In the genomic region with DNA sequence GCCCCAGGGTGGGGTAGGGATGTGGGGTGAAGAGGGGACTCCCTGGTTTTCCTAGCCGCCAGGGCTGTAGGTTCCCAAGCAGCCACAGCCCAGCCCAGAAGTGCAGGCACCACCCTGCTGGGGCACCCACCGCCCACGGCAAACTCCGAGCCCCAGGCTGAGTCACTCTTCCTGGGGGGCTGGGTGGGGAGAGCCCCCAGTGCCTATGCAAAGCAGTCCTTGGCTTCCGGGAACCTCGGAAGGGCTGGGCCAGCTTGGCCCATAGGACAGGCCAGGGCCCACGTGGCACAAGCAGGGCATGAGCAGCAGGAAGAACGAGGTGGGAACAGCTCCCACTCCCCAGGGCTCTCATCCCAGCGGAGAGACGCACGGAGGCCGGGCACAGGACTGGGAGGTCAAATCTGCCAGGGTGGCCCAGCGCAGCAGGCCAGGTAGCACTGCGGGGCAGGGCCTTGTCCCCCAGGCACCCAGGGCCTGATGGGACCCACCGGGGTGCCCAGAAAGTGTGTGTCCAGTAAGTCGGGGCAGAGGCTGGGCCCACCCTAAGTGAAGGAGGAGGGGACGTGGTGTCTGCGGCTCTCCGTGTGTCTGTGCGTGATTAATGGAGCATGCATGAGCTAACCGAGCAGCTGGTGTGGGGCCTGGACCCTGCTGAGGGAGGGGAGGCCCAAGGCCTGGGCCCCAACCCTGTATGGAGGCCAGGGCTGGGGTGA, we compare ENCODE assay signal across 10 cellular contexts. TPM values are rescaled to one million over a fixed set of nuclear protein-coding genes. Genes with fewer than 3 reads are reported as not detected.
DNase-seq lines count a peak whose midpoint lies in the region; ATAC-seq and TF ChIP-seq lines count a peak whose summit lies in the region.
"Had no signal": no experiment of that assay in that cellular context is flagged by ENCODE, and none has a peak within 500 bp of the region (broad histone marks: within the 10 kb centered on the region; RNA-seq: fewer than 3 reads in every experiment).

No MANE protein-coding gene starts in this region.

- H3K4me1 Mint-ChIP-seq in chondrocyte (ENCODE audit: low read depth), result peaks cover 6% of the 10 kb centered on the region

- H3K36me3 Mint-ChIP-seq in chondrocyte (ENCODE audit: low read depth), result peaks cover 2% of the 10 kb centered on the region

- H3K4me3 Mint-ChIP-seq in chondrocyte (ENCODE audit: unreplicated experiment), result no peak overlapping the region

- ATAC-seq in GM18867 (IDR thresholded peaks at IDR 0.05; ENCODE audit: unreplicated experiment) (peak; percentile 46), left lobe of liver (no peak), GM18502 (IDR thresholded peaks at IDR 0.05; ENCODE audit: poor library complexity, unreplicated experiment) (no peak)
- peak; percentile 67 to 78 for ATAC-seq in activated CD4-positive, CD25-positive, alpha-beta regulatory T cell treated with anti-CD3 and anti-CD28 coated beads, Interleukin-2, amount 50 U/mL, for 24 hours

- TF ChIP-seq CTCF in chondrocyte (IDR thresholded peaks at IDR 0.05), result no peak

- H3K27me3 Mint-ChIP-seq in chondrocyte (ENCODE audit: low read depth), result peaks cover 12% of the 10 kb centered on the region

- no peak overlapping the region for H3K27ac Mint-ChIP-seq in chondrocyte (ENCODE audit: unreplicated experiment)

- DNase-seq in chondrocyte (ENCODE audit: low spot score) (peak; percentile 82), left lobe of liver (ENCODE audit: low spot score) (no peak), SK-N-DZ (ENCODE audit: low spot score) (no peak), NCI-H524 treated with DMSO at 0.1 percent for 48 hours (lab: John Stamatoyannopoulos, UW) (no peak)
- peak; percentile 60 for DNase-seq in stimulated activated CD8-positive, alpha-beta memory T cell treated with anti-CD3 and anti-CD28 coated beads, Interleukin-12 subunit alpha, Interleukin-12 subunit beta, amount 100 ng/mL, for 24 hours (ENCODE audit: extremely low read depth)

- peaks cover 2% of the 10 kb centered on the region for H3K9me3 Mint-ChIP-seq in chondrocyte (ENCODE audit: low read depth)

RNA-seq across cellular contexts. Expression of gene IL17REL, which starts 4.6 kb away (rescaled TPM):
- total RNA-seq in chondrocyte (0.17 to 0.23 TPM in 2 of 3 replicates, not detected in the other), left lobe of liver (not detected)
- not detected in 2 replicates for polyA plus RNA-seq in SK-N-DZ (2014; cell fraction: cytosol; rRNA removed)
- polyA plus RNA-seq in SK-N-DZ (2014; cell fraction: nucleus; rRNA removed), result not detected in 2 replicates
- total RNA-seq: myocyte had no signal
- polyA plus RNA-seq: esophagus had no signal

RNA-seq across cellular contexts. Expression of gene TTLL8, which starts 41.0 kb away (rescaled TPM):
- total RNA-seq in chondrocyte, result not detected in 3 replicates
- total RNA-seq in left lobe of liver, result not detected
- polyA plus RNA-seq in SK-N-DZ (2014; cell fraction: cytosol; rRNA removed), result not detected in 2 replicates
- polyA plus RNA-seq in SK-N-DZ (2014; cell fraction: nucleus; rRNA removed), result not detected in 2 replicates
- total RNA-seq: myocyte had no signal
- polyA plus RNA-seq: esophagus had no signal

RNA-seq across cellular contexts. Expression of gene PIM3, which starts 56.6 kb away (rescaled TPM):
- total RNA-seq in chondrocyte (12.0 to 18.2 TPM (median 16.8 TPM) in 3 replicates), left lobe of liver (36.8 TPM)
- polyA plus RNA-seq in SK-N-DZ (2014; cell fraction: cytosol; rRNA removed), result 74.5 and 74.6 TPM in 2 replicates
- 113 and 127 TPM in 2 replicates for polyA plus RNA-seq in SK-N-DZ (2014; cell fraction: nucleus; rRNA removed)

Comparison
In these comparisons a context has a peak if more than half of its experiments do, and no peak if none do; other contexts are left out.
1. ATAC-seq: peak in GM18867 (single experiment) and activated CD4-positive, CD25-positive, alpha-beta regulatory T cell treated with anti-CD3 and anti-CD28 coated beads, Interleukin-2, amount 50 U/mL, for 24 hours (2 of 2); none in left lobe of liver (single experiment) and GM18502 (single experiment).
2. DNase-seq: peak in chondrocyte (single experiment) and stimulated activated CD8-positive, alpha-beta memory T cell treated with anti-CD3 and anti-CD28 coated beads, Interleukin-12 subunit alpha, Interleukin-12 subunit beta, amount 100 ng/mL, for 24 hours (single experiment); none in left lobe of liver (single experiment), SK-N-DZ (single experiment) and NCI-H524 treated with DMSO at 0.1 percent for 48 hours (single experiment).